Comparison of ENCODE assay signal across 19 cellular contexts in the genomic region with DNA sequence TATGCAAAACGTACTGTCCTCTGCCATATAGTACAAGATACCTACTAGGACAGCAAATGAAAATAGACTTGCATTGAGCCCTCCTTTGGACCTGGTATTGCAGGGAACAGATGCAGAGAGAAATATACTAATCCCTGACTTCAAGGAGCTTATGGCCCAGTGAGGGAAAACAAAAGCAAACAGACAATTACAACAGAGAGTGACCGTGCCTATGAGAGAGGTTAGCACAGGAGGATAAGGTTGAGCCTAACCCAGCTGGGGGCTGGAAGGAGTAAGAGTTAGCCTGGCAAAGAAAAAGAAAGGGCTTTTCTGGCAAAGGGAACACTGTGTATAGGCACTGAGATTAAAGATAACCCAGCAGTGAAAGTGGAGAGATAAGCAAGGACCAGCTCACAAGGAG. TPM values are rescaled to one million over a fixed set of nuclear protein-coding genes. Genes with fewer than 3 reads are reported as not detected.
"Had no signal": no experiment of that assay in that cellular context is flagged by ENCODE, and none has a peak within 500 bp of the region (broad histone marks: within the 10 kb centered on the region; RNA-seq: fewer than 3 reads in every experiment).

No MANE protein-coding gene starts in this region.

- ATAC-seq: foreskin keratinocyte had no signal

- H3K4me3 Mint-ChIP-seq: activated B cell treated with CpG ODN at 0.5 μM for 24 hours had no signal

- DNase-seq: activated B cell treated with CpG ODN at 0.5 μM for 24 hours; activated naive CD4-positive, alpha-beta T cell; activated T-cell treated with anti-CD3 and anti-CD28 coated beads, Interleukin-2, amount 50 U/mL, for 1 hour; anterior cingulate cortex; brain microvascular endothelial cell; effector CD8-positive, alpha-beta T cell; foreskin keratinocyte; glutamatergic neuron; kidney glomerular epithelial cell; mesendoderm; nucleus accumbens; SIG-M5; stimulated activated CD4-positive, alpha-beta T cell treated with anti-CD3 and anti-CD28 coated beads, Interleukin-15, amount 100 ng/mL, for 24 hours; stimulated activated CD4-positive, alpha-beta T cell treated with anti-CD3 and anti-CD28 coated beads, Interleukin-4, amount 100 ng/mL, for 1 hour; stimulated activated naive CD4-positive, alpha-beta T cell; transverse colon had no signal

- H3K9me3 Mint-ChIP-seq: activated B cell treated with CpG ODN at 0.5 μM for 24 hours, nephron had no signal

- H3K27me3 Mint-ChIP-seq: activated B cell treated with CpG ODN at 0.5 μM for 24 hours had no signal

- H3K27ac Mint-ChIP-seq: activated B cell treated with CpG ODN at 0.5 μM for 24 hours, nephron had no signal

RNA-seq across cellular contexts. Expression of gene RNF183, which starts 33.3 kb away (rescaled TPM):
- total RNA-seq: activated B cell treated with CpG ODN at 0.5 μM for 24 hours, foreskin keratinocyte, posterior vena cava, skeletal muscle tissue had no signal
